In the genomic region with DNA sequence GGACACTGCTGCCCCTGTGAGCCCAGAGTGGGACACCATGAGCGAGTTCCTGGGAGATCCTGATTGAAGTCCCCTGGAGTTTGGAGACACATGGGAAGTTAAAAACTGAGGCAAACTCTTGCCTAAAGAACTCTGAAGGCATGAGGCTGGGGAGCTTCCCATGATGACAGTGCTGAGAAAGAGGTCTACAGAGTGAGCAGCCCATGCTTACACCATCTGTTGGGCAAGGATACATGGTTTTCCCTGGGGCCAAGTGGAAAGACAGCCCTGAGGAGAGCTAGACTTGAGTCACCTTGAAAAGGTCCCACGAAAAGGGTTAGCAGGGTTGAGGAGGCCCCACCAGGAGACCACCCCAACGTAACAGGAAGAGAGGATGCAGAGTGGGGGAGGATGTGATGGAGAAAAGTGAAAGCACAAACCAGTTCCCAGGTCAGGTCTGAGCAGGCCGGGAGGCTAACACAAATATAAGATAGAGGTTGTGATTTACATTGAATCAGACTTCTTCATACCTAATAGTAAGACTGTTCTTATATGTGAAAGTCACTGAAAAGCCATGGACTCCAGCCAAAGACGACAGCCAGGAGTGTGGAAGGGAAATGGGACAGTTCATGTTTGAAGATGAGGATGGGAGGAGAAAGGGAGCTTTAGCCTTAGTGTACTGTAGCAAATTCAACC, we compare ENCODE assay signal across 26 cellular contexts.
"Had no signal": no experiment of that assay in that cellular context is flagged by ENCODE, and none has a peak within 500 bp of the region (broad histone marks: within the 10 kb centered on the region; RNA-seq: fewer than 3 reads in every experiment).

No MANE protein-coding gene starts in this region.

- H3K27me3 ChIP-seq: heart right ventricle, left lung, right atrium auricular region, sigmoid colon, spleen, suprapubic skin, thyroid gland, vagina had no signal

- H3K27ac ChIP-seq: coronary artery, heart right ventricle, left lung, prostate gland, right atrium auricular region, sigmoid colon, skin epidermis, spleen, suprapubic skin, thyroid gland, vagina had no signal

- H3K4me1 ChIP-seq: heart right ventricle, left lung, prostate gland, right atrium auricular region, sigmoid colon, spleen, thyroid gland, vagina had no signal

- H3K4me1 Mint-ChIP-seq: stimulated activated naive CD8-positive, alpha-beta T cell treated with anti-CD3 and anti-CD28 coated beads, Interleukin-15, amount 100 ng/mL, for 72 hours had no signal

- H3K9me3 Mint-ChIP-seq: naive thymus-derived CD8-positive, alpha-beta T cell; nephron progenitor cell; stimulated activated naive CD8-positive, alpha-beta T cell treated with anti-CD3 and anti-CD28 coated beads, Interleukin-15, amount 100 ng/mL, for 72 hours had no signal

- H3K4me3 ChIP-seq: coronary artery, heart right ventricle, left lung, prostate gland, right atrium auricular region, sigmoid colon, skin epidermis, spleen, suprapubic skin, thyroid gland, vagina had no signal

- H3K36me3 Mint-ChIP-seq: naive thymus-derived CD8-positive, alpha-beta T cell had no signal

- ATAC-seq: heart right ventricle; left cardiac atrium; left lung; naive thymus-derived CD8-positive, alpha-beta T cell; stimulated activated naive CD8-positive, alpha-beta T cell treated with anti-CD3 and anti-CD28 coated beads, Interleukin-15, amount 100 ng/mL, for 72 hours had no signal

- H3K4me3 Mint-ChIP-seq: naive thymus-derived CD8-positive, alpha-beta T cell; nephron progenitor cell; stimulated activated naive CD8-positive, alpha-beta T cell treated with anti-CD3 and anti-CD28 coated beads, Interleukin-15, amount 100 ng/mL, for 72 hours had no signal

- H3K27ac Mint-ChIP-seq: naive thymus-derived CD8-positive, alpha-beta T cell; nephron progenitor cell; stimulated activated naive CD8-positive, alpha-beta T cell treated with anti-CD3 and anti-CD28 coated beads, Interleukin-15, amount 100 ng/mL, for 72 hours had no signal

- DNase-seq: dermis blood vessel endothelial cell; effector memory CD4-positive, alpha-beta T cell; erythroblast; foreskin melanocyte; glutamatergic neuron; heart right ventricle; hippocampal formation; left cardiac atrium; left lung; mesendoderm; naive thymus-derived CD8-positive, alpha-beta T cell; nephron progenitor cell; nucleus accumbens; sigmoid colon; spleen; stimulated activated CD4-positive, alpha-beta T cell treated with anti-CD3 and anti-CD28 coated beads, Interleukin-4, amount 100 ng/mL, for 4 hours; stimulated activated naive CD4-positive, alpha-beta T cell; stimulated activated naive CD8-positive, alpha-beta T cell treated with anti-CD3 and anti-CD28 coated beads, Interleukin-15, amount 100 ng/mL, for 72 hours; thyroid gland; trophoblast cell had no signal

- H3K36me3 ChIP-seq: heart right ventricle, left lung, prostate gland, right atrium auricular region, sigmoid colon, spleen, suprapubic skin, thyroid gland, vagina had no signal

- H3K9me3 ChIP-seq: heart right ventricle, left lung, prostate gland, right atrium auricular region, sigmoid colon, spleen, suprapubic skin, thyroid gland, vagina had no signal
